ENCODE assay signal across 14 cellular contexts in genomic region chr12:39616251-39616650, GRCh38. TPM values are rescaled to one million over a fixed set of nuclear protein-coding genes. Genes with fewer than 3 reads are reported as not detected.
A peak's percentile ranks its signal among the peaks of the same experiment; 100 is the strongest.
DNase-seq lines count a peak whose midpoint lies in the region; ATAC-seq and TF ChIP-seq lines count a peak whose summit lies in the region.
"Had no signal": no experiment of that assay in that cellular context is flagged by ENCODE, and none has a peak within 500 bp of the region (broad histone marks: within the 10 kb centered on the region; RNA-seq: fewer than 3 reads in every experiment).

No MANE protein-coding gene starts in this region.

- H3K27ac Mint-ChIP-seq in glutamatergic neuron (ENCODE audit: unreplicated experiment) = no peak overlapping the region
- H3K27ac Mint-ChIP-seq: naive B cell had no signal

- peaks cover 29% of the 10 kb centered on the region; the same call in 1 of the 2 replicates for H3K79me2 ChIP-seq in OCI-LY7 (ENCODE audit: insufficient read depth, low read depth, low read length)

- H3K4me2 ChIP-seq in BLaER1 treated with 17β-estradiol and CSF1 and Interleukin-3, amounts not matched to agents 10 nM and 100 nM = peak overlapping the region in 8 of 11 experiments; percentile 1 to 46 (median 28); a peak in 10 of 22 replicates
- H3K4me2 ChIP-seq in OCI-LY7 (ENCODE audit: low read length) = peak overlapping the region; percentile 91
- H3K4me2 ChIP-seq: PC-9 had no signal

- POLR2A ChIA-PET in OCI-LY7 (lab: Charles Lee) = interaction anchor here (1.0 to 1.2 kb wide), 2 partner anchors 11 to 18 kb away, joined by 3 to 4 read pairs; no protein-coding TSS in a partner anchor

- no TSS peak for BruUV-seq in OCI-LY7 (replicated peaks; lab: Mats Ljungman, UMichigan)

- H3K9me3 Mint-ChIP-seq in glutamatergic neuron (ENCODE audit: unreplicated experiment) = peaks cover 2% of the 10 kb centered on the region
- H3K9me3 Mint-ChIP-seq: naive B cell had no signal

- no peak overlapping the region for H3K9ac ChIP-seq in BLaER1 treated with 17β-estradiol and CSF1 and Interleukin-3, amounts not matched to agents 10 nM and 100 nM

- H3K4me3 ChIP-seq in BLaER1 treated with 17β-estradiol and CSF1 and Interleukin-3, amounts not matched to agents 10 nM and 100 nM = no peak overlapping the region
- peak overlapping the region; percentile 54 for H3K4me3 ChIP-seq in OCI-LY7 (ENCODE audit: low read depth, low read length, poor library complexity, severe bottlenecking)
- H3K4me3 ChIP-seq: PC-9 had no signal

- peak overlapping the region; percentile 72 for H2AFZ ChIP-seq in OCI-LY7 (ENCODE audit: low read length)
- H2AFZ ChIP-seq: PC-9 had no signal

- TF ChIP-seq CTCF in OCI-LY7 (conservative IDR thresholded peaks at IDR 0.05; ENCODE audit: low read length) (no peak), glutamatergic neuron (IDR thresholded peaks at IDR 0.05; ENCODE audit: partially characterized antibody, unreplicated experiment) (no peak)

- CTCF ChIA-PET in OCI-LY7 (lab: Charles Lee; ENCODE audit: unreplicated experiment) = no interaction called here

- H3K27ac ChIP-seq in BLaER1 treated with 17β-estradiol and CSF1 and Interleukin-3, amounts not matched to agents 10 nM and 100 nM = no peak overlapping the region
- no peak overlapping the region for H3K27ac ChIP-seq in OCI-LY7 (ENCODE audit: low read depth, low read length, poor library complexity, severe bottlenecking)
- H3K27ac ChIP-seq: PC-9 had no signal

- intact Hi-C loops in OCI-LY7 (cut with micrococcal nuclease; ENCODE audit: unreplicated experiment) = loop anchor here (5.0 to 10.0 kb wide), 2 partner anchors 491 to 609 kb away; partner anchors contain the start of genes LRRK2 and SLC2A13

- no peak for ATAC-seq in HG03045 (IDR thresholded peaks at IDR 0.05; ENCODE audit: unreplicated experiment)
- ATAC-seq: esophagus mucosa, left colon, sciatic nerve had no signal

- no peaks in the 10 kb centered on the region for H3K9me3 ChIP-seq in BLaER1 treated with 17β-estradiol and CSF1 and Interleukin-3, amounts not matched to agents 10 nM and 100 nM (replicated peaks in 1 of 11)
- no peaks in the 10 kb centered on the region for H3K9me3 ChIP-seq in OCI-LY7 (ENCODE audit: low read length)

- H3K4me3 Mint-ChIP-seq in glutamatergic neuron (ENCODE audit: unreplicated experiment) = peak overlapping the region; percentile 61
- H3K4me3 Mint-ChIP-seq: naive B cell had no signal

- H3K4me1 ChIP-seq in BLaER1 treated with 17β-estradiol and CSF1 and Interleukin-3, amounts not matched to agents 10 nM and 100 nM = peaks cover 19 to 43% (median 39%) of the 10 kb centered on the region in 10 experiments
- H3K4me1 ChIP-seq in OCI-LY7 (ENCODE audit: insufficient read depth, low read length, poor library complexity, severe bottlenecking) = peaks cover 35% of the 10 kb centered on the region

- H3K27me3 Mint-ChIP-seq in glutamatergic neuron (ENCODE audit: unreplicated experiment) = peaks cover 3% of the 10 kb centered on the region
- H3K27me3 Mint-ChIP-seq: naive B cell had no signal

- DNase-seq in NCI-H446 treated with DMSO at 0.1 percent for 48 hours (lab: John Stamatoyannopoulos, UW) = peak; percentile 27
- no peak for DNase-seq in NCI-H446 (lab: John Stamatoyannopoulos, UW)
- no peak for DNase-seq in OCI-LY7 (ENCODE audit: low spot score)
- DNase-seq in glutamatergic neuron = no peak
- no peak for DNase-seq in NK-92 treated with Interleukin-12 subunit alpha and Interleukin-12 subunit beta, amount 100 ng/mL, for 24 hours (lab: John Stamatoyannopoulos, UW)
- DNase-seq in DMS114 treated with DMSO at 0.1 percent for 48 hours (lab: John Stamatoyannopoulos, UW; ENCODE audit: unreplicated experiment) = no peak
- DNase-seq: left colon, naive B cell, NCI-H2227 treated with DMSO at 0.1 percent for 48 hours, PC-9 had no signal

- H3K36me3 ChIP-seq in BLaER1 treated with 17β-estradiol and CSF1 and Interleukin-3, amounts not matched to agents 10 nM and 100 nM = no peaks in the 10 kb centered on the region
- H3K36me3 ChIP-seq in OCI-LY7 (ENCODE audit: insufficient read depth, low read length) = no peaks in the 10 kb centered on the region

- H3K36me3 Mint-ChIP-seq in glutamatergic neuron (ENCODE audit: unreplicated experiment) = no peaks in the 10 kb centered on the region
- H3K36me3 Mint-ChIP-seq: naive B cell had no signal

- no peaks in the 10 kb centered on the region for H4K20me1 ChIP-seq in BLaER1 treated with 17β-estradiol and CSF1 and Interleukin-3, amounts not matched to agents 10 nM and 100 nM
- no peaks in the 10 kb centered on the region for H4K20me1 ChIP-seq in OCI-LY7 (ENCODE audit: insufficient read depth, low read length)

- no peaks in the 10 kb centered on the region for H3K27me3 ChIP-seq in BLaER1 treated with 17β-estradiol and CSF1 and Interleukin-3, amounts not matched to agents 10 nM and 100 nM

- H3K4me1 Mint-ChIP-seq in glutamatergic neuron (ENCODE audit: low read depth, unreplicated experiment) = peaks cover 3% of the 10 kb centered on the region

- no peaks in the 10 kb centered on the region for H3K9me2 ChIP-seq in OCI-LY7 (ENCODE audit: insufficient read depth, low read length)

RNA-seq across cellular contexts. Expression of gene ABCD2, which starts 3.4 kb away (rescaled TPM):
- total RNA-seq in OCI-LY7 (2014; rRNA removed; shearing (Covaris generic)) = 1.2 and 1.5 TPM in 2 replicates
- total RNA-seq in OCI-LY7 (2022) (1.9 and 2.4 TPM in 2 replicates), glutamatergic neuron (ENCODE audit: unreplicated experiment) (4.2 TPM)
- total RNA-seq: PC-9 had no signal
